9 cellular contexts compared by ENCODE assay signal in genomic region chr17:48617515-48618365, GRCh38. TPM values are rescaled to one million over a fixed set of nuclear protein-coding genes. Genes with fewer than 3 reads are reported as not detected.
DNase-seq lines count a peak whose midpoint lies in the region; ATAC-seq and TF ChIP-seq lines count a peak whose summit lies in the region.
"Had no signal": no experiment of that assay in that cellular context is flagged by ENCODE, and none has a peak within 500 bp of the region (broad histone marks: within the 10 kb centered on the region; RNA-seq: fewer than 3 reads in every experiment).

No MANE protein-coding gene starts in this region.

- H3K27ac Mint-ChIP-seq in activated T-cell treated with anti-CD3 and anti-CD28 coated beads, Interleukin-2, amount 50 U/mL, for 72 hours = no peak overlapping the region

- H3K9me3 ChIP-seq in RWPE2 (ENCODE audit: severe bottlenecking) = no peaks in the 10 kb centered on the region
- H3K9me3 ChIP-seq in skeletal muscle satellite cell (replicated peaks; ENCODE audit: low read length) = no peaks in the 10 kb centered on the region
- H3K9me3 ChIP-seq: uterus had no signal

- H3K36me3 ChIP-seq in RWPE2 (ENCODE audit: low read depth) (no peaks in the 10 kb centered on the region), skeletal muscle satellite cell (ENCODE audit: insufficient read depth, low read length) (no peaks in the 10 kb centered on the region)
- H3K36me3 ChIP-seq: uterus had no signal

- no peaks in the 10 kb centered on the region for H3K9me3 Mint-ChIP-seq in activated T-cell treated with anti-CD3 and anti-CD28 coated beads, Interleukin-2, amount 50 U/mL, for 72 hours

- no peak for ATAC-seq in activated T-cell treated with anti-CD3 and anti-CD28 coated beads, Interleukin-2, amount 50 U/mL, for 72 hours (replicated peaks in 1 of 2)
- ATAC-seq in RWPE2 (ENCODE audit: low read depth) = no peak
- no peak for ATAC-seq in HG03571 (IDR thresholded peaks at IDR 0.05; ENCODE audit: unreplicated experiment)

- peaks cover 76% of the 10 kb centered on the region for H3K27me3 ChIP-seq in RWPE2 (ENCODE audit: insufficient read depth, poor library complexity, severe bottlenecking)
- H3K27me3 ChIP-seq in skeletal muscle satellite cell (ENCODE audit: control insufficient read depth, insufficient read depth, low read length) = peaks cover 88% of the 10 kb centered on the region

- H3K9ac ChIP-seq in skeletal muscle satellite cell (ENCODE audit: low read depth, low read length) = no peak overlapping the region

- peaks cover 34% of the 10 kb centered on the region for H3K4me1 Mint-ChIP-seq in activated T-cell treated with anti-CD3 and anti-CD28 coated beads, Interleukin-2, amount 50 U/mL, for 72 hours (ENCODE audit: low read depth)

- H3K27ac ChIP-seq in RWPE2 (ENCODE audit: poor library complexity, severe bottlenecking) = no peak overlapping the region
- H3K27ac ChIP-seq: uterus had no signal

- no peak for TF ChIP-seq CTCF in RWPE2 (IDR thresholded peaks at IDR 0.05; ENCODE audit: poor library complexity, severe bottlenecking)

- peaks cover 99% of the 10 kb centered on the region for H3K27me3 Mint-ChIP-seq in activated T-cell treated with anti-CD3 and anti-CD28 coated beads, Interleukin-2, amount 50 U/mL, for 72 hours (ENCODE audit: low read depth)

- DNase-seq in activated T-cell treated with anti-CD3 and anti-CD28 coated beads, Interleukin-2, amount 50 U/mL, for 72 hours = no peak
- DNase-seq in activated T-cell treated with anti-CD3 and anti-CD28 coated beads, Interleukin-2, amount 50 U/mL, for 48 hours = no peak
- DNase-seq in RWPE2 (ENCODE audit: low spot score) (peak; percentile 50), islet precursor cell (peak; percentile 72), NCI-H524 treated with DMSO at 0.1 percent for 48 hours (lab: John Stamatoyannopoulos, UW) (no peak)
- no peak for DNase-seq in activated CD4-positive, alpha-beta T cell treated with anti-CD3 and anti-CD28 coated beads for 1 hour

- H3K4me1 ChIP-seq in RWPE2 (ENCODE audit: insufficient read depth, poor library complexity, severe bottlenecking) (peaks cover 4% of the 10 kb centered on the region), skeletal muscle satellite cell (ENCODE audit: control insufficient read depth, insufficient read depth, low read length) (peaks cover 19% of the 10 kb centered on the region)

- peak overlapping the region; percentile 34 for H3K4me2 ChIP-seq in skeletal muscle satellite cell (ENCODE audit: low read length)

- no peaks in the 10 kb centered on the region for H3K36me3 Mint-ChIP-seq in activated T-cell treated with anti-CD3 and anti-CD28 coated beads, Interleukin-2, amount 50 U/mL, for 72 hours (ENCODE audit: insufficient read depth in 2 of 2)

- peak overlapping the region; percentile 67 to 75 for H3K4me3 Mint-ChIP-seq in activated T-cell treated with anti-CD3 and anti-CD28 coated beads, Interleukin-2, amount 50 U/mL, for 72 hours

- H3K4me3 ChIP-seq in RWPE2 (ENCODE audit: severe bottlenecking) (no peak overlapping the region), skeletal muscle satellite cell (ENCODE audit: low read length) (no peak overlapping the region)
- H3K4me3 ChIP-seq: uterus had no signal

RNA-seq across cellular contexts. Expression of gene HOXB8, which starts 2.6 kb away (rescaled TPM):
- total RNA-seq in activated T-cell treated with anti-CD3 and anti-CD28 coated beads, Interleukin-2, amount 50 U/mL, for 72 hours = not detected
- not detected in 2 replicates for total RNA-seq in skeletal muscle satellite cell (2012; rRNA removed)

RNA-seq across cellular contexts. Expression of gene HOXB7, which starts 6.9 kb away (rescaled TPM):
- 1 to 10 TPM; 1.3 to 1.6 TPM for total RNA-seq in activated T-cell treated with anti-CD3 and anti-CD28 coated beads, Interleukin-2, amount 50 U/mL, for 72 hours
- 1.5 and 4.1 TPM in 2 replicates for total RNA-seq in skeletal muscle satellite cell (2012; rRNA removed)

RNA-seq across cellular contexts. Expression of gene HOXB9, which starts 8.4 kb away (rescaled TPM):
- total RNA-seq in activated T-cell treated with anti-CD3 and anti-CD28 coated beads, Interleukin-2, amount 50 U/mL, for 72 hours = 10 to 100 TPM; 15.0 to 23.0 TPM
- total RNA-seq in skeletal muscle satellite cell (2012; rRNA removed) = 0.25 TPM in 1 of 2 replicates, not detected in the other

RNA-seq across cellular contexts. Expression of gene HOXB6, which starts 13.0 kb away (rescaled TPM):
- under 1 TPM; 0.24 to 0.51 TPM for total RNA-seq in activated T-cell treated with anti-CD3 and anti-CD28 coated beads, Interleukin-2, amount 50 U/mL, for 72 hours
- total RNA-seq in skeletal muscle satellite cell (2012; rRNA removed) = 5.5 and 6.6 TPM in 2 replicates

RNA-seq across cellular contexts. Expression of gene HOXB5, which starts 24.2 kb away (rescaled TPM):
- total RNA-seq in activated T-cell treated with anti-CD3 and anti-CD28 coated beads, Interleukin-2, amount 50 U/mL, for 72 hours = not detected
- under 0.01 TPM in 2 replicates for total RNA-seq in skeletal muscle satellite cell (2012; rRNA removed)

Comparison
In these comparisons a context has a peak if more than half of its experiments do, and no peak if none do; other contexts are left out.
1. DNase-seq: peak in RWPE2 (single experiment) and islet precursor cell (single experiment); none in activated T-cell treated with anti-CD3 and anti-CD28 coated beads, Interleukin-2, amount 50 U/mL, for 72 hours (0 of 2), activated T-cell treated with anti-CD3 and anti-CD28 coated beads, Interleukin-2, amount 50 U/mL, for 48 hours (0 of 2), NCI-H524 treated with DMSO at 0.1 percent for 48 hours (single experiment) and activated CD4-positive, alpha-beta T cell treated with anti-CD3 and anti-CD28 coated beads for 1 hour (single experiment).